In the genomic region with DNA sequence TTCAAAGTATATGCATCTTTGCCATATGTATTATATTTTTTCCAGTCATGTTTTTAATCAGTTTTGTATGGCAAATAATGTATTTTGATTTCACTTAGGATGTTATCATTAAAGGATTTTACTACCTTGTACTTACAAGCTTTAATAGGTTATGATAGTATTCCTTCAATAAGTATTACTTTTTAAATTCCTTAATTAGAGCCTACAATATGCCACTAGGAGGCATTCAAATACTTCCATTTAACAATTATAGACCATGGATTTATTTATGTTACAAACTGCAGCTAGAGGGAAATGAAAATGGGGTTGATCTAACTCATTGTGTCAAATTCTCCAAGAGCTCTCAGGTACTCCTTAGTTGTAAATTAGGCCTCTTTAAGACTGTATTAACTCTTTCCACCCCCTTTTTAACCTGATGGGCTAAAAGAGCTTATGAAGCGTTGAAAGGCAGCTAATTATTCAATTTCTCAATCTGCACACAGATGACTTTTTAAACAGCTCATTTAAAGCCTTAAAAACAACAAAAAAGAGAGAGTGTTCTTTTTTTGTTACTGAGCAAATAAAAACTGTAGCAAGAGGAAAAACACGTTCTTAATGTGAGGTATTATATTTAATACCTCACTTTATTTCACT, we compare ENCODE assay signal across 8 cellular contexts.
DNase-seq lines count a peak whose midpoint lies in the region; ATAC-seq, FAIRE-seq and TF ChIP-seq lines count a peak whose summit lies in the region.

No MANE protein-coding gene starts in this region.

- POLR2A ChIA-PET in A549 (lab: Yijun Ruan, JAX), result no interaction called here

- peaks cover 3% of the 10 kb centered on the region for H3K9me3 Mint-ChIP-seq in nephron progenitor cell

- TF ChIP-seq CTCF in A549 (IDR thresholded peaks at IDR 0.05) (peak; percentile 49), nephron progenitor cell (IDR thresholded peaks at IDR 0.05) (no peak)

- H3K27me3 Mint-ChIP-seq in nephron progenitor cell (ENCODE audit: low read depth, poor library complexity), result no peaks in the 10 kb centered on the region

- ATAC-seq in A549 (peak in 1 of 2 experiments; percentile 56; a peak in 2 of 6 replicates), SK-N-SH treated with all-trans-retinoic acid at 6 μM for 48 hours (peak; percentile 71), left ventricle myocardium superior (peak; percentile 41)

- no peak overlapping the region for H3K27ac ChIP-seq in A549

- CTCF ChIA-PET in A549 (lab: Yijun Ruan, JAX), result interaction anchor here (0.7 to 3.2 kb wide), 9 partner anchors 244 to 943 kb away, joined by 3 to 26 read pairs (median 9); a partner anchor contains a TSS

- H3K9me3 ChIP-seq in A549, result no peaks in the 10 kb centered on the region

- H3K27ac Mint-ChIP-seq in nephron progenitor cell, result no peak overlapping the region

- H3K4me1 Mint-ChIP-seq in nephron progenitor cell, result no peaks in the 10 kb centered on the region

- TF ChIP-seq EP300 in A549 (IDR thresholded peaks at IDR 0.05), result no peak

- no peak overlapping the region for H3K4me3 ChIP-seq in A549

- intact Hi-C loops in left ventricle myocardium superior (cut with micrococcal nuclease), result no loop called here

- in situ Hi-C loops in KBM-7 (cut with MboI; ENCODE audit: low pct_unique_long_range_greater_than_20kb, low sequenced_read_pairs), result no loop called here

- FAIRE-seq in A549 (lab: Jason Lieb, UNC), result no peak

- no peaks in the 10 kb centered on the region for H3K36me3 Mint-ChIP-seq in nephron progenitor cell (ENCODE audit: low read depth)

- TF ChIP-seq RAD21 in A549 (conservative IDR thresholded peaks at IDR 0.05 in 1 of 2, IDR thresholded peaks at IDR 0.05 in 1 of 2), result peak; percentile 61 to 72

- DNase-seq in A549 (ENCODE audit: low read depth in 1 of 2, low spot score in 1 of 2), result peak in 1 of 2 experiments; percentile 31
- DNase-seq in KBM-7, result peak; percentile 25
- DNase-seq in left ventricle myocardium superior, result no peak
- DNase-seq in nephron progenitor cell, result no peak
- DNase-seq in mucosa of gallbladder (ENCODE audit: low spot score), result no peak
- DNase-seq in DMS79 (lab: John Stamatoyannopoulos, UW), result no peak
- DNase-seq in activated effector memory CD4-positive, alpha-beta T cell treated with anti-CD3 and anti-CD28 coated beads, Interleukin-2, amount 50 U/mL, for 16 hours, result no peak

- no peak for TF ChIP-seq POLR2A in A549 (IDR thresholded peaks at IDR 0.05; ENCODE audit: low read length)

- no peak overlapping the region for H3K4me3 Mint-ChIP-seq in nephron progenitor cell

- no peak overlapping the region for H3K4me2 ChIP-seq in A549

- H3K4me1 ChIP-seq in A549, result peaks cover 13% of the 10 kb centered on the region; the same call in 1 of the 3 replicates

- 31% methylated on average over 2 of the region's 2 CpGs for WGBS in A549 (ENCODE audit: missing lambda C conversion rate)

TF ChIP-seq in A549, 52 proteins besides CTCF, POLR2A, EP300 and RAD21:
- TF ChIP-seq CHD2 (IDR thresholded peaks at IDR 0.05; ENCODE audit: low read length, partially characterized antibody) (no peak), SMC3 (IDR thresholded peaks at IDR 0.05) (peak; percentile 64)
TF ChIP-seq in A549: peak in this region for 1.

TF ChIP-seq in SK-N-SH treated with all-trans-retinoic acid at 6 μM for 48 hours, 23 proteins besides CTCF, POLR2A, EP300 and RAD21:
- TF ChIP-seq TCF4 (CRISPR knock-in tag; IDR thresholded peaks at IDR 0.05; ENCODE audit: borderline replicate concordance), result no peak
- TF ChIP-seq, protein P1, sequence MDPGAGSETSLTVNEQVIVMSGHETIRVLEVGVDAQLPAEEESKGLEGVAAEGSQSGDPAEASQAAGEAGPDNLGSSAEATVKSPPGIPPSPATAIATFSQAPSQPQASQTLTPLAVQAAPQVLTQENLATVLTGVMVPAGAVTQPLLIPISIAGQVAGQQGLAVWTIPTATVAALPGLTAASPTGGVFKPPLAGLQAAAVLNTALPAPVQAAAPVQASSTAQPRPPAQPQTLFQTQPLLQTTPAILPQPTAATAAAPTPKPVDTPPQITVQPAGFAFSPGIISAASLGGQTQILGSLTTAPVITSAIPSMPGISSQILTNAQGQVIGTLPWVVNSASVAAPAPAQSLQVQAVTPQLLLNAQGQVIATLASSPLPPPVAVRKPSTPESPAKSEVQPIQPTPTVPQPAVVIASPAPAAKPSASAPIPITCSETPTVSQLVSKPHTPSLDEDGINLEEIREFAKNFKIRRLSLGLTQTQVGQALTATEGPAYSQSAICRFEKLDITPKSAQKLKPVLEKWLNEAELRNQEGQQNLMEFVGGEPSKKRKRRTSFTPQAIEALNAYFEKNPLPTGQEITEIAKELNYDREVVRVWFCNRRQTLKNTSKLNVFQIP (CRISPR knock-in tag; IDR thresholded peaks at IDR 0.05; ENCODE audit: borderline replicate concordance, low read depth), result no peak
- no peak for TF ChIP-seq ZFP30 (CRISPR knock-in tag; IDR thresholded peaks at IDR 0.05)
- no peak for TF ChIP-seq ESRRG (CRISPR knock-in tag; IDR thresholded peaks at IDR 0.05)
- TF ChIP-seq TOX (CRISPR knock-in tag; IDR thresholded peaks at IDR 0.05; ENCODE audit: borderline replicate concordance), result no peak
- TF ChIP-seq, protein P2, sequence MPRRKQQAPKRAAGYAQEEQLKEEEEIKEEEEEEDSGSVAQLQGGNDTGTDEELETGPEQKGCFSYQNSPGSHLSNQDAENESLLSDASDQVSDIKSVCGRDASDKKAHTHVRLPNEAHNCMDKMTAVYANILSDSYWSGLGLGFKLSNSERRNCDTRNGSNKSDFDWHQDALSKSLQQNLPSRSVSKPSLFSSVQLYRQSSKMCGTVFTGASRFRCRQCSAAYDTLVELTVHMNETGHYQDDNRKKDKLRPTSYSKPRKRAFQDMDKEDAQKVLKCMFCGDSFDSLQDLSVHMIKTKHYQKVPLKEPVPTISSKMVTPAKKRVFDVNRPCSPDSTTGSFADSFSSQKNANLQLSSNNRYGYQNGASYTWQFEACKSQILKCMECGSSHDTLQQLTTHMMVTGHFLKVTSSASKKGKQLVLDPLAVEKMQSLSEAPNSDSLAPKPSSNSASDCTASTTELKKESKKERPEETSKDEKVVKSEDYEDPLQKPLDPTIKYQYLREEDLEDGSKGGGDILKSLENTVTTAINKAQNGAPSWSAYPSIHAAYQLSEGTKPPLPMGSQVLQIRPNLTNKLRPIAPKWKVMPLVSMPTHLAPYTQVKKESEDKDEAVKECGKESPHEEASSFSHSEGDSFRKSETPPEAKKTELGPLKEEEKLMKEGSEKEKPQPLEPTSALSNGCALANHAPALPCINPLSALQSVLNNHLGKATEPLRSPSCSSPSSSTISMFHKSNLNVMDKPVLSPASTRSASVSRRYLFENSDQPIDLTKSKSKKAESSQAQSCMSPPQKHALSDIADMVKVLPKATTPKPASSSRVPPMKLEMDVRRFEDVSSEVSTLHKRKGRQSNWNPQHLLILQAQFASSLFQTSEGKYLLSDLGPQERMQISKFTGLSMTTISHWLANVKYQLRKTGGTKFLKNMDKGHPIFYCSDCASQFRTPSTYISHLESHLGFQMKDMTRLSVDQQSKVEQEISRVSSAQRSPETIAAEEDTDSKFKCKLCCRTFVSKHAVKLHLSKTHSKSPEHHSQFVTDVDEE (CRISPR knock-in tag; IDR thresholded peaks at IDR 0.05), result no peak
- no peak for TF ChIP-seq ZC3H10 (CRISPR knock-in tag; IDR thresholded peaks at IDR 0.05)
- TF ChIP-seq ARNTL (CRISPR knock-in tag; IDR thresholded peaks at IDR 0.05; ENCODE audit: borderline replicate concordance, low read depth), result no peak
TF ChIP-seq in SK-N-SH treated with all-trans-retinoic acid at 6 μM for 48 hours: peak in this region for 0.
